9 cellular contexts compared by ENCODE assay signal in genomic region chr1:90707363-90707710, GRCh38. TPM values are rescaled to one million over a fixed set of nuclear protein-coding genes. Genes with fewer than 3 reads are reported as not detected.
A peak's percentile ranks its signal among the peaks of the same experiment; 100 is the strongest.
DNase-seq lines count a peak whose midpoint lies in the region; ATAC-seq and TF ChIP-seq lines count a peak whose summit lies in the region.
"Had no signal": no experiment of that assay in that cellular context is flagged by ENCODE, and none has a peak within 500 bp of the region (broad histone marks: within the 10 kb centered on the region; RNA-seq: fewer than 3 reads in every experiment).

No MANE protein-coding gene starts in this region.

- H3K36me3 Mint-ChIP-seq in CD4-positive, alpha-beta T cell (ENCODE audit: low read depth), result no peaks in the 10 kb centered on the region
- no peaks in the 10 kb centered on the region for H3K36me3 Mint-ChIP-seq in activated T-helper 1 cell treated with anti-CD3 and anti-CD28 coated beads, Interleukin-12 subunit alpha, Interleukin-12 subunit beta, Interleukin-2, Interleukin-4 antibody, amounts not matched to agents 30 ng/mL and 10 ng/mL and 1 ng/mL, durations not matched to agents 14 hours and 24 hours and 36 hours (ENCODE audit: low read depth)

- intact Hi-C loops in CD4-positive, alpha-beta T cell (cut with DNase I, micrococcal nuclease), result no loop called here
- intact Hi-C loops in activated T-helper 1 cell treated with anti-CD3 and anti-CD28 coated beads, Interleukin-12 subunit alpha, Interleukin-12 subunit beta, Interleukin-2, Interleukin-4 antibody, amounts not matched to agents 30 ng/mL and 10 ng/mL and 1 ng/mL, durations not matched to agents 14 hours and 24 hours and 36 hours (cut with micrococcal nuclease), result loop anchor here (1.0 to 5.0 kb wide), 2 partner anchors 18 to 130 kb away; no protein-coding TSS in a partner anchor

- H3K9me3 ChIP-seq in CD4-positive, alpha-beta T cell (ENCODE audit: control insufficient read depth, low read length), result peaks cover 15% of the 10 kb centered on the region
- H3K9me3 ChIP-seq: Peyer's patch had no signal

- peak overlapping the region; percentile 35 for H3K4me3 Mint-ChIP-seq in CD4-positive, alpha-beta T cell
- no peak overlapping the region for H3K4me3 Mint-ChIP-seq in activated T-helper 1 cell treated with anti-CD3 and anti-CD28 coated beads, Interleukin-12 subunit alpha, Interleukin-12 subunit beta, Interleukin-2, Interleukin-4 antibody, amounts not matched to agents 30 ng/mL and 10 ng/mL and 1 ng/mL, durations not matched to agents 14 hours and 24 hours and 36 hours

- peaks cover 20% of the 10 kb centered on the region for H3K4me1 Mint-ChIP-seq in CD4-positive, alpha-beta T cell (ENCODE audit: low read depth)
- peaks cover 5% of the 10 kb centered on the region for H3K4me1 Mint-ChIP-seq in activated T-helper 1 cell treated with anti-CD3 and anti-CD28 coated beads, Interleukin-12 subunit alpha, Interleukin-12 subunit beta, Interleukin-2, Interleukin-4 antibody, amounts not matched to agents 30 ng/mL and 10 ng/mL and 1 ng/mL, durations not matched to agents 14 hours and 24 hours and 36 hours (ENCODE audit: low read depth)

- POLR2A ChIA-PET in CD4-positive, alpha-beta T cell (lab: Charles Lee), result no interaction called here

- H3K27me3 ChIP-seq in CD4-positive, alpha-beta T cell (ENCODE audit: control insufficient read depth, insufficient read depth, low read length), result peaks cover 91% of the 10 kb centered on the region

- TF ChIP-seq CTCF in CD4-positive, alpha-beta T cell (IDR thresholded peaks at IDR 0.05), result no peak

- CTCF ChIA-PET in CD4-positive, alpha-beta T cell (lab: Charles Lee), result no interaction called here

- H3K27me3 Mint-ChIP-seq in CD4-positive, alpha-beta T cell, result peaks cover 97% of the 10 kb centered on the region
- H3K27me3 Mint-ChIP-seq in activated T-helper 1 cell treated with anti-CD3 and anti-CD28 coated beads, Interleukin-12 subunit alpha, Interleukin-12 subunit beta, Interleukin-2, Interleukin-4 antibody, amounts not matched to agents 30 ng/mL and 10 ng/mL and 1 ng/mL, durations not matched to agents 14 hours and 24 hours and 36 hours (ENCODE audit: insufficient read depth), result peaks cover 79% of the 10 kb centered on the region

- no peak overlapping the region for H3K27ac ChIP-seq in CD4-positive, alpha-beta T cell (ENCODE audit: low read depth, low read length)
- H3K27ac ChIP-seq: Peyer's patch had no signal

- no peak overlapping the region for H3K27ac Mint-ChIP-seq in CD4-positive, alpha-beta T cell
- no peak overlapping the region for H3K27ac Mint-ChIP-seq in activated T-helper 1 cell treated with anti-CD3 and anti-CD28 coated beads, Interleukin-12 subunit alpha, Interleukin-12 subunit beta, Interleukin-2, Interleukin-4 antibody, amounts not matched to agents 30 ng/mL and 10 ng/mL and 1 ng/mL, durations not matched to agents 14 hours and 24 hours and 36 hours

- ATAC-seq in CD4-positive, alpha-beta T cell (ENCODE audit: poor library complexity), result peak; percentile 51
- no peak for ATAC-seq in GM18861 (IDR thresholded peaks at IDR 0.05; ENCODE audit: unreplicated experiment)
- no peak for ATAC-seq in HG02870 (IDR thresholded peaks at IDR 0.05; ENCODE audit: unreplicated experiment)

- no peak for DNase-seq in CD4-positive, alpha-beta T cell
- peak; percentile 44 for DNase-seq in KG1 (lab: John Stamatoyannopoulos, UW)
- DNase-seq in cerebellum (ENCODE audit: low spot score), result peak; percentile 41
- peak; percentile 45 for DNase-seq in mucosa of gallbladder (ENCODE audit: low spot score)
- no peak for DNase-seq in activated T-helper 1 cell treated with anti-CD3 and anti-CD28 coated beads, Interleukin-12 subunit alpha, Interleukin-12 subunit beta, Interleukin-2, Interleukin-4 antibody, amounts not matched to agents 30 ng/mL and 10 ng/mL and 1 ng/mL, durations not matched to agents 14 hours and 24 hours and 36 hours (ENCODE audit: low spot score)
- no peak for DNase-seq in RKO (ENCODE audit: low spot score)

- H3K9me3 Mint-ChIP-seq in CD4-positive, alpha-beta T cell, result no peaks in the 10 kb centered on the region
- H3K9me3 Mint-ChIP-seq in activated T-helper 1 cell treated with anti-CD3 and anti-CD28 coated beads, Interleukin-12 subunit alpha, Interleukin-12 subunit beta, Interleukin-2, Interleukin-4 antibody, amounts not matched to agents 30 ng/mL and 10 ng/mL and 1 ng/mL, durations not matched to agents 14 hours and 24 hours and 36 hours, result no peaks in the 10 kb centered on the region

RNA-seq across cellular contexts. Expression of gene BARHL2, which starts 9.8 kb away (rescaled TPM):
- not detected for total RNA-seq in CD4-positive, alpha-beta T cell
- total RNA-seq in cerebellum (1.5 TPM), mucosa of gallbladder (not detected)
- total RNA-seq in activated T-helper 1 cell treated with anti-CD3 and anti-CD28 coated beads, Interleukin-12 subunit alpha, Interleukin-12 subunit beta, Interleukin-2, Interleukin-4 antibody, amounts not matched to agents 30 ng/mL and 10 ng/mL and 1 ng/mL, durations not matched to agents 14 hours and 24 hours and 36 hours, result not detected in 2 replicates
- total RNA-seq: Peyer's patch had no signal

Comparison
In these comparisons a context has a peak if more than half of its experiments do, and no peak if none do; other contexts are left out.
1. DNase-seq: peak in KG1 (single experiment), cerebellum (single experiment) and mucosa of gallbladder (single experiment); none in CD4-positive, alpha-beta T cell (0 of 10), activated T-helper 1 cell treated with anti-CD3 and anti-CD28 coated beads, Interleukin-12 subunit alpha, Interleukin-12 subunit beta, Interleukin-2, Interleukin-4 antibody, amounts not matched to agents 30 ng/mL and 10 ng/mL and 1 ng/mL, durations not matched to agents 14 hours and 24 hours and 36 hours (single experiment) and RKO (single experiment).